1 cellular context compared by ENCODE assay signal in the genomic region with DNA sequence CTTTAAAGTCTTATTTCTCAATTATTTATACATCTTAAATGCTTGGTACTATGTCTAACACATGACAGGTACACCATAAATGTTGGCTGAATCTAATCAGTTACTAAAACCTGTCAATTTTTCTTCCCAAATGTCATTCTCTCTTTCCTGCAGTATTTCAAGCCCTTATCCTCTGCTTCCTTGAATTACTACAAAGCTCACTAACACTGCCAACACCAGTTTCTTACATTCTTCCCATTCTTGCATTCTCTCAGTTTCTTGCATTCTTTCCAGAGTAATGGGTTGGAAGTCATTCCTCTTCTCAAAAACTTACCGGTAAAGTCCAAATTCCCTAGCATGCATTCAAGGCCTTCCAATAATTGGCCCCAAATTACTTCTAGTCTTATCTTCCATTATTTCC.
TF ChIP-seq lines count a peak whose summit lies in the region.

No MANE protein-coding gene starts in this region.

TF ChIP-seq in GM23338, 12 proteins besides CTCF, POLR2A, EP300 and RAD21:
- no peak for TF ChIP-seq JUNB (IDR thresholded peaks at IDR 0.05; ENCODE audit: unreplicated experiment)
- TF ChIP-seq POLR2AphosphoS5 (IDR thresholded peaks at IDR 0.05; ENCODE audit: low read depth) = no peak
- TF ChIP-seq EZH2 (IDR thresholded peaks at IDR 0.05; ENCODE audit: low read depth, unreplicated experiment) = no peak
- no peak for TF ChIP-seq ETS1 (IDR thresholded peaks at IDR 0.05)
- TF ChIP-seq, protein P1, sequence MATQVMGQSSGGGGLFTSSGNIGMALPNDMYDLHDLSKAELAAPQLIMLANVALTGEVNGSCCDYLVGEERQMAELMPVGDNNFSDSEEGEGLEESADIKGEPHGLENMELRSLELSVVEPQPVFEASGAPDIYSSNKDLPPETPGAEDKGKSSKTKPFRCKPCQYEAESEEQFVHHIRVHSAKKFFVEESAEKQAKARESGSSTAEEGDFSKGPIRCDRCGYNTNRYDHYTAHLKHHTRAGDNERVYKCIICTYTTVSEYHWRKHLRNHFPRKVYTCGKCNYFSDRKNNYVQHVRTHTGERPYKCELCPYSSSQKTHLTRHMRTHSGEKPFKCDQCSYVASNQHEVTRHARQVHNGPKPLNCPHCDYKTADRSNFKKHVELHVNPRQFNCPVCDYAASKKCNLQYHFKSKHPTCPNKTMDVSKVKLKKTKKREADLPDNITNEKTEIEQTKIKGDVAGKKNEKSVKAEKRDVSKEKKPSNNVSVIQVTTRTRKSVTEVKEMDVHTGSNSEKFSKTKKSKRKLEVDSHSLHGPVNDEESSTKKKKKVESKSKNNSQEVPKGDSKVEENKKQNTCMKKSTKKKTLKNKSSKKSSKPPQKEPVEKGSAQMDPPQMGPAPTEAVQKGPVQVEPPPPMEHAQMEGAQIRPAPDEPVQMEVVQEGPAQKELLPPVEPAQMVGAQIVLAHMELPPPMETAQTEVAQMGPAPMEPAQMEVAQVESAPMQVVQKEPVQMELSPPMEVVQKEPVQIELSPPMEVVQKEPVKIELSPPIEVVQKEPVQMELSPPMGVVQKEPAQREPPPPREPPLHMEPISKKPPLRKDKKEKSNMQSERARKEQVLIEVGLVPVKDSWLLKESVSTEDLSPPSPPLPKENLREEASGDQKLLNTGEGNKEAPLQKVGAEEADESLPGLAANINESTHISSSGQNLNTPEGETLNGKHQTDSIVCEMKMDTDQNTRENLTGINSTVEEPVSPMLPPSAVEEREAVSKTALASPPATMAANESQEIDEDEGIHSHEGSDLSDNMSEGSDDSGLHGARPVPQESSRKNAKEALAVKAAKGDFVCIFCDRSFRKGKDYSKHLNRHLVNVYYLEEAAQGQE (IDR thresholded peaks at IDR 0.05; ENCODE audit: unreplicated experiment) = no peak
- no peak for TF ChIP-seq NANOG (IDR thresholded peaks at IDR 0.05; ENCODE audit: borderline replicate concordance)
- no peak for TF ChIP-seq ZNF462 (CRISPR knock-in tag; IDR thresholded peaks at IDR 0.05)
- TF ChIP-seq ZNF331 (CRISPR knock-in tag; IDR thresholded peaks at IDR 0.05; ENCODE audit: low read depth) = no peak
- TF ChIP-seq CREB1 (CRISPR knock-in tag; IDR thresholded peaks at IDR 0.05; ENCODE audit: low read depth) = no peak
- TF ChIP-seq ZNF114 (CRISPR knock-in tag; IDR thresholded peaks at IDR 0.05) = no peak
- TF ChIP-seq STAT1 (IDR thresholded peaks at IDR 0.05; ENCODE audit: unreplicated experiment) = no peak
- TF ChIP-seq EZH2phosphoT487 (IDR thresholded peaks at IDR 0.05; ENCODE audit: unreplicated experiment) = no peak
TF ChIP-seq in GM23338: peak in this region for 0.
